In genomic region chr9:127877566-127877998, GRCh38 we compare ENCODE assay signal across 1 cellular context.
TF ChIP-seq lines count a peak whose summit lies in the region.

Gene AK1, minus strand, starts transcription at chr9:127877675. Its CDS starts 3,058 bp downstream, at chr9:127874617.

TF ChIP-seq in K562, 482 proteins besides CTCF, POLR2A, EP300 and RAD21 (continued from another document and continues in another):
- TF ChIP-seq ZNF277 (CRISPR knock-in tag; IDR thresholded peaks at IDR 0.05; ENCODE audit: borderline replicate concordance): no peak
- TF ChIP-seq MEIS2 (IDR thresholded peaks at IDR 0.05; ENCODE audit: partially characterized antibody): peak; percentile 37
- peak; percentile 84 for TF ChIP-seq PRDM10 (IDR thresholded peaks at IDR 0.05; ENCODE audit: partially characterized antibody)
- TF ChIP-seq RREB1 (CRISPR knock-in tag; IDR thresholded peaks at IDR 0.05): no peak
- TF ChIP-seq KDM1A (IDR thresholded peaks at IDR 0.05): no peak
- TF ChIP-seq AFF4 (CRISPR knock-in tag; IDR thresholded peaks at IDR 0.05): no peak
- TF ChIP-seq ZNF592 (IDR thresholded peaks at IDR 0.05): peak; percentile 72; the same call in 1 of the 2 replicates
- no peak for TF ChIP-seq FUS (optimal IDR thresholded peaks at IDR 0.05; ENCODE audit: low read depth, low read length)
- peak; percentile 45; the same call in 1 of the 2 replicates for TF ChIP-seq MAX (CRISPR knock-in tag; IDR thresholded peaks at IDR 0.05)
- peak; percentile 65 to 77 for TF ChIP-seq E2F6 (IDR thresholded peaks at IDR 0.05; ENCODE audit: borderline replicate concordance in 1 of 2, extremely low read depth in 1 of 2, insufficient read depth in 1 of 2, insufficient read length in 1 of 2, low read depth in 1 of 2, low read length in 1 of 2, poor library complexity in 1 of 2, severe bottlenecking in 1 of 2)
- peak; percentile 25; the same call in 1 of the 2 replicates for TF ChIP-seq MYC (IDR thresholded peaks at IDR 0.05; ENCODE audit: low read depth, low read length)
- TF ChIP-seq MYC (CRISPR knock-in tag; IDR thresholded peaks at IDR 0.05; ENCODE audit: borderline replicate concordance, low read depth): no peak
- no peak for TF ChIP-seq DEAF1 (CRISPR knock-in tag; IDR thresholded peaks at IDR 0.05)
- TF ChIP-seq MNT (conservative IDR thresholded peaks at IDR 0.05): 0 out of 4 replicates have a peak, but pooled peaks of 1 of the 2 experiments have one; percentile 17
- peak; percentile 82; the same call in 1 of the 2 replicates for TF ChIP-seq ZBTB7A (IDR thresholded peaks at IDR 0.05; ENCODE audit: borderline replicate concordance, control insufficient read depth, low read depth, low read length)
- TF ChIP-seq CBX2 (IDR thresholded peaks at IDR 0.05; ENCODE audit: insufficient read depth, low read length, poor library complexity, severe bottlenecking): no peak
- peak in 1 of 2 experiments; percentile 24; a peak in 1 of 4 replicates for TF ChIP-seq NRF1 (conservative IDR thresholded peaks at IDR 0.05 in 1 of 2, IDR thresholded peaks at IDR 0.05 in 1 of 2)
- TF ChIP-seq CBFB (CRISPR knock-in tag; IDR thresholded peaks at IDR 0.05): no peak
- TF ChIP-seq CREM (IDR thresholded peaks at IDR 0.05; ENCODE audit: low read depth): peak; percentile 11; the same call in 1 of the 2 replicates
- no peak for TF ChIP-seq ZNF436 (CRISPR knock-in tag; IDR thresholded peaks at IDR 0.05)
- TF ChIP-seq GTF2A2 (tag; IDR thresholded peaks at IDR 0.05): peak; percentile 78; the same call in 1 of the 2 replicates
